ENCODE assay signal across 1 cellular context in the genomic region with DNA sequence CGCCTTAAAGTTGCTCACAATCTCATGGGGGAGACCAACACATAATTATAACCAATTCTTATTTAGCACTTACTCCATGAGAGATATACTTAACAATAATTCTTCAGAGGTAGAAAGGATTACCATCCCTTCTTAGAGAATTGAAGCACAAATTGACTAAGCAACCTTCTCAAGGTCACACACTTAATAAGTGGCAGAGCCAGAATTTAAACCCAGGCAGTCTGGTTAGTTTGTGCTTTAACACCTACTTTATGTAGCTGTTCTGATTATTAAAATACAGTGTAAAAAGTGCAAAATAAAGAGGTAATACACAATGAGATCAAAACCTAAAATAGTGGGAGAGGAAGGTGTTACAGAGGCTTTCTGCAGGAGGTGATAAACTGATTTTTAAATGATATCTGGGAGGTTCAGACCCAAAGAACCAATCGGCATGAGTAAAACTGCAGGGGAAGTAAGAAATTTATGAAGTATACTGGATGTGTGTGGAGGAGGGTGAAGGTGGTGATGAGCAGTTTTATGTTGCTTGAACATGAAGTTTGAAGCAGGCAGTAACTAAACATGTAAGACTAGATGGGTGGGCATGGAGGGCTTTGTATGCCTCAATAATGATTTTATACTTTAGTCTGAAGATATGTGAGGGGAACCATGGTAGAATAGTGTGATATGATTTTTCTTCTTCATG.
TF ChIP-seq lines count a peak whose summit lies in the region.

No MANE protein-coding gene starts in this region.

TF ChIP-seq in A549, 52 proteins besides CTCF, POLR2A, EP300 and RAD21:
- TF ChIP-seq, protein P1, sequence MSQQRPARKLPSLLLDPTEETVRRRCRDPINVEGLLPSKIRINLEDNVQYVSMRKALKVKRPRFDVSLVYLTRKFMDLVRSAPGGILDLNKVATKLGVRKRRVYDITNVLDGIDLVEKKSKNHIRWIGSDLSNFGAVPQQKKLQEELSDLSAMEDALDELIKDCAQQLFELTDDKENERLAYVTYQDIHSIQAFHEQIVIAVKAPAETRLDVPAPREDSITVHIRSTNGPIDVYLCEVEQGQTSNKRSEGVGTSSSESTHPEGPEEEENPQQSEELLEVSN (IDR thresholded peaks at IDR 0.05; ENCODE audit: borderline replicate concordance, low read depth), result no peak
- TF ChIP-seq SREBF2 (IDR thresholded peaks at IDR 0.05) (no peak), FOXS1 (CRISPR knock-in tag; IDR thresholded peaks at IDR 0.05) (no peak), ZFP36 (IDR thresholded peaks at IDR 0.05; ENCODE audit: borderline replicate concordance, partially characterized antibody) (no peak), KDM5A (IDR thresholded peaks at IDR 0.05) (no peak), TP53 (CRISPR knock-in tag; IDR thresholded peaks at IDR 0.05) (no peak), MYC (IDR thresholded peaks at IDR 0.05; ENCODE audit: borderline replicate concordance, low read length) (no peak), HDAC2 (IDR thresholded peaks at IDR 0.05) (no peak), RARB (CRISPR knock-in tag; IDR thresholded peaks at IDR 0.05) (no peak), JUNB (IDR thresholded peaks at IDR 0.05) (no peak), KDM1A (IDR thresholded peaks at IDR 0.05; ENCODE audit: low read depth) (no peak), ZC3H11A (IDR thresholded peaks at IDR 0.05) (no peak), BHLHE40 (IDR thresholded peaks at IDR 0.05; ENCODE audit: low read depth, low read length) (no peak)
- TF ChIP-seq, protein P2, sequence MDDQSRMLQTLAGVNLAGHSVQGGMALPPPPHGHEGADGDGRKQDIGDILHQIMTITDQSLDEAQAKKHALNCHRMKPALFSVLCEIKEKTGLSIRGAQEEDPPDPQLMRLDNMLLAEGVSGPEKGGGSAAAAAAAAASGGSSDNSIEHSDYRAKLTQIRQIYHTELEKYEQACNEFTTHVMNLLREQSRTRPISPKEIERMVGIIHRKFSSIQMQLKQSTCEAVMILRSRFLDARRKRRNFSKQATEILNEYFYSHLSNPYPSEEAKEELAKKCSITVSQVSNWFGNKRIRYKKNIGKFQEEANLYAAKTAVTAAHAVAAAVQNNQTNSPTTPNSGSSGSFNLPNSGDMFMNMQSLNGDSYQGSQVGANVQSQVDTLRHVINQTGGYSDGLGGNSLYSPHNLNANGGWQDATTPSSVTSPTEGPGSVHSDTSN (IDR thresholded peaks at IDR 0.05), result no peak
